ENCODE assay signal across 11 cellular contexts in the genomic region with DNA sequence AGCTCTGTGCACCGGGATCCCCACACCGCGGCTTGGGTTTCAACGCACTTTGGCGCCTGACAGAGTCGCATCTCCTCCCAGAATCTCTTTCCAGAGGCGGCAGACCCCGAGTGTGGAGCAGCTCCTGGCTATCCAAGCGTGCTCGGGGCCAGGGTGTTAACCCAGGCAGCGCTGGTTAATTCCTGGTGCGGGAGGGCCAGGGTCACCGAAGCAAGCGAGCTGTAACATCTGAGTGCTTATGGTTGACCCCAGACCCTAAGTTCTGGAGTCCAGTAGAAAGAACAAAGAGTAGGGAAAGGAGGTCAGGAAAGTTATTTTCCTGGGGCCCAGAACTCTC. TPM values are rescaled to one million over a fixed set of nuclear protein-coding genes. Genes with fewer than 3 reads are reported as not detected.
DNase-seq lines count a peak whose midpoint lies in the region; ATAC-seq, FAIRE-seq and TF ChIP-seq lines count a peak whose summit lies in the region.
"Had no signal": no experiment of that assay in that cellular context is flagged by ENCODE, and none has a peak within 500 bp of the region (broad histone marks: within the 10 kb centered on the region; RNA-seq: fewer than 3 reads in every experiment).

No MANE protein-coding gene starts in this region.

- H3K4me1 Mint-ChIP-seq in astrocyte (ENCODE audit: low read depth, unreplicated experiment): no peaks in the 10 kb centered on the region

- ATAC-seq in HCT116 (no peak), HepG2 (no peak), GM19463 (IDR thresholded peaks at IDR 0.05; ENCODE audit: unreplicated experiment) (no peak), GM18861 (IDR thresholded peaks at IDR 0.05; ENCODE audit: unreplicated experiment) (no peak), HG03135 (IDR thresholded peaks at IDR 0.05; ENCODE audit: unreplicated experiment) (no peak)

- H3K9ac ChIP-seq in HCT116 (ENCODE audit: low read length) (peak overlapping the region; percentile 14; the same call in 1 of the 2 replicates), astrocyte (ENCODE audit: low read length) (no peak overlapping the region), HepG2 (ENCODE audit: insufficient read depth, low read depth, low read length) (peak overlapping the region; percentile 19; the same call in 1 of the 2 replicates)

- H3K4me1 ChIP-seq in HCT116 (ENCODE audit: control insufficient read depth in 1 of 2, insufficient read depth in 2 of 2, low read length in 2 of 2) (peaks cover 0 to 20% of the 10 kb centered on the region in 2 experiments; a peak in 2 of 4 replicates), astrocyte (ENCODE audit: insufficient read depth, low read length) (peaks cover 27% of the 10 kb centered on the region), HepG2 (ENCODE audit: insufficient read depth, low read length) (peaks cover 33% of the 10 kb centered on the region), spleen (peaks cover 15 to 70% (median 57%) of the 10 kb centered on the region in 6 donors)

- in situ Hi-C loops in HepG2 (cut with HindIII; ENCODE audit: extremely low pct_ligation_motif_present, low pct_unique_long_range_greater_than_20kb): loop anchor here (5.0 kb wide), 1 partner anchor 503 kb away; no protein-coding TSS in a partner anchor

- BruUV-seq in HCT116 (replicated peaks; lab: Mats Ljungman, UMichigan) (no TSS peak), HepG2 (replicated peaks; lab: Mats Ljungman, UMichigan) (no TSS peak)

- peaks cover 28% of the 10 kb centered on the region for H3K9me3 Mint-ChIP-seq in astrocyte (ENCODE audit: unreplicated experiment)

- peak overlapping the region; percentile 74 for H3K4me3 Mint-ChIP-seq in astrocyte (ENCODE audit: unreplicated experiment)

- H3K36me3 ChIP-seq in HCT116 (ENCODE audit: control insufficient read depth in 1 of 2, insufficient read depth in 2 of 2, low read length in 2 of 2): no peaks in the 10 kb centered on the region
- no peaks in the 10 kb centered on the region for H3K36me3 ChIP-seq in astrocyte (ENCODE audit: insufficient read depth, low read length)
- no peaks in the 10 kb centered on the region for H3K36me3 ChIP-seq in HepG2 (replicated peaks in 1 of 2; ENCODE audit: control insufficient read depth in 1 of 2, insufficient read depth in 2 of 2, low read length in 2 of 2)
- no peaks in the 10 kb centered on the region for H3K36me3 ChIP-seq in spleen

- POLR2A ChIA-PET in HCT116 (lab: Charles Lee) (no interaction called here), HepG2 (lab: Yijun Ruan, JAX) (interaction anchor here (0.7 to 5.4 kb wide), 6 partner anchors 9 to 799 kb away, joined by 3 to 55 read pairs (median 4); partner anchors contain the start of gene RDH14)

- no peaks in the 10 kb centered on the region for H3K9me3 ChIP-seq in HCT116 (ENCODE audit: control insufficient read depth in 1 of 2, insufficient read depth in 1 of 2, low read depth in 1 of 2, low read length in 2 of 2)
- no peaks in the 10 kb centered on the region for H3K9me3 ChIP-seq in astrocyte (ENCODE audit: insufficient read depth, low read depth, low read length)
- H3K9me3 ChIP-seq in HepG2 (ENCODE audit: low read length): no peaks in the 10 kb centered on the region
- no peaks in the 10 kb centered on the region for H3K9me3 ChIP-seq in spleen

- H4K20me1 ChIP-seq in HCT116 (ENCODE audit: insufficient read depth): no peaks in the 10 kb centered on the region
- H4K20me1 ChIP-seq in astrocyte (ENCODE audit: insufficient read depth, low read length): peaks cover 22% of the 10 kb centered on the region
- H4K20me1 ChIP-seq in HepG2 (ENCODE audit: insufficient read depth, low read length): no peaks in the 10 kb centered on the region

- H3K27ac ChIP-seq in HCT116 (ENCODE audit: low read depth, low read length) (no peak overlapping the region; the same call in 1 of the 2 replicates), astrocyte (ENCODE audit: low read depth, low read length) (no peak overlapping the region), HepG2 (ENCODE audit: extremely low read length, insufficient read depth, low read length) (no peak overlapping the region), spleen (no peak overlapping the region)
- H3K27ac ChIP-seq: HL-60 had no signal

- no peaks in the 10 kb centered on the region for H3K79me2 ChIP-seq in HCT116 (ENCODE audit: insufficient read depth, low read length)
- H3K79me2 ChIP-seq in astrocyte (ENCODE audit: insufficient read depth, low read length): peaks cover 33% of the 10 kb centered on the region
- no peaks in the 10 kb centered on the region for H3K79me2 ChIP-seq in HepG2 (ENCODE audit: insufficient read depth, low read length)

- TF ChIP-seq RAD21 in HCT116 (IDR thresholded peaks at IDR 0.05; ENCODE audit: low read depth): no peak
- TF ChIP-seq RAD21 in HepG2 (CRISPR knock-in tag; IDR thresholded peaks at IDR 0.05): no peak

- no peak for TF ChIP-seq CTCF in HCT116 (IDR thresholded peaks at IDR 0.05 in 2 of 3, conservative IDR thresholded peaks at IDR 0.05 in 1 of 3; ENCODE audit: borderline replicate concordance in 1 of 3, insufficient read depth in 1 of 3, low read depth in 2 of 3, low read length in 2 of 3)
- no peak for TF ChIP-seq CTCF in astrocyte (IDR thresholded peaks at IDR 0.05; ENCODE audit: insufficient read depth, low read depth, low read length)
- no peak for TF ChIP-seq CTCF in HepG2 (CRISPR knock-in tag; IDR thresholded peaks at IDR 0.05)
- no peak for TF ChIP-seq CTCF in spleen (IDR thresholded peaks at IDR 0.05 in 8 of 11, conservative IDR thresholded peaks at IDR 0.05 in 3 of 11)

- H3K36me3 Mint-ChIP-seq in astrocyte (ENCODE audit: low read depth, unreplicated experiment): no peaks in the 10 kb centered on the region

- RAD21 ChIA-PET in HCT116 (lab: Charles Lee; ENCODE audit: low non-redundant PET in 1 of 2, low total read pairs in 2 of 2, uncharacterized antibody in 2 of 2, unreplicated experiment in 2 of 2): interaction anchor here in 1 of 2 experiments (0.6 kb wide), 1 partner anchor 348 kb away, joined by 10 read pairs; no protein-coding TSS in a partner anchor

- peak overlapping the region; percentile 87 for H3K4me2 ChIP-seq in HCT116 (ENCODE audit: low read length)
- H3K4me2 ChIP-seq in astrocyte (ENCODE audit: low read length): peak overlapping the region; percentile 91
- H3K4me2 ChIP-seq in HepG2 (ENCODE audit: low read depth, low read length): peak overlapping the region; percentile 97

- H3K9me2 ChIP-seq in HCT116 (ENCODE audit: insufficient read depth): no peaks in the 10 kb centered on the region

- H3K27ac Mint-ChIP-seq in astrocyte (ENCODE audit: unreplicated experiment): no peak overlapping the region

- intact Hi-C loops in HCT116 (cut with micrococcal nuclease) (no loop called here), HepG2 (cut with micrococcal nuclease; ENCODE audit: unreplicated experiment) (no loop called here), spleen (cut with DNase I; ENCODE audit: low total_unique reads) (no loop called here)

- peaks cover 4% of the 10 kb centered on the region; the same call in 1 of the 2 replicates for H3K27me3 ChIP-seq in HCT116 (ENCODE audit: insufficient read depth, low read length)
- H3K27me3 ChIP-seq in astrocyte (ENCODE audit: insufficient read depth, low read length): peaks cover 77% of the 10 kb centered on the region
- peaks cover 9 to 63% of the 10 kb centered on the region in 2 experiments for H3K27me3 ChIP-seq in HepG2 (ENCODE audit: control insufficient read depth in 1 of 2, insufficient read depth in 2 of 2, low read length in 2 of 2)
- peaks cover 5 to 99% (median 86%) of the 10 kb centered on the region in 7 donors for H3K27me3 ChIP-seq in spleen (replicated peaks in 1 of 7)

- WGBS in HepG2 (ENCODE audit: low lambda C conversion rate): 1% methylated on average over 14 of the region's 14 CpGs
- WGBS in spleen, 5 donors: 10 to 14% (median 12%) methylated on average over 7 to 14 of the region's 14 CpGs

- no peak for FAIRE-seq in astrocyte (lab: Jason Lieb, UNC)
- FAIRE-seq in HepG2 (lab: Jason Lieb, UNC): no peak

- no peak for TF ChIP-seq POLR2A in HCT116 (IDR thresholded peaks at IDR 0.05; ENCODE audit: borderline replicate concordance, extremely low read depth, insufficient read depth, insufficient read length)
- no peak for TF ChIP-seq POLR2A in HepG2 (IDR thresholded peaks at IDR 0.05; ENCODE audit: insufficient read depth in 1 of 2, low read depth in 2 of 2, low read length in 2 of 2)
- TF ChIP-seq POLR2A in spleen (IDR thresholded peaks at IDR 0.05): no peak

- DNase-seq in HCT116 (ENCODE audit: low read depth, low spot score): no peak
- no peak for DNase-seq in astrocyte (ENCODE audit: low read depth)
- DNase-seq in HepG2 (ENCODE audit: low spot score): no peak
- no peak for DNase-seq in spleen
- no peak for DNase-seq in stimulated activated CD8-positive, alpha-beta memory T cell treated with anti-CD3 and anti-CD28 coated beads, Interleukin-4, amount 100 ng/mL, for 48 hours
- DNase-seq: activated CD4-positive, CD25-positive, alpha-beta regulatory T cell; NCI-H446 had no signal

- CTCF ChIA-PET in HCT116 (lab: Charles Lee) (interaction anchor here (0.6 to 1.4 kb wide), 2 partner anchors 10 to 609 kb away, joined by 3 to 5 read pairs; no protein-coding TSS in a partner anchor), HepG2 (lab: Yijun Ruan, JAX; ENCODE audit: low intra/inter-chr PET ratio, low total read pairs) (no interaction called here)

- H3K4me3 ChIP-seq in HCT116 (replicated peaks in 1 of 2; ENCODE audit: low read depth in 1 of 2, low read length in 2 of 2) (peak overlapping the region; percentile 31 to 64), astrocyte (ENCODE audit: insufficient read depth, low read depth, low read length) (no peak overlapping the region), HepG2 (replicated peaks in 1 of 3; ENCODE audit: insufficient read depth in 1 of 3, low read depth in 2 of 3, low read length in 3 of 3) (peak overlapping the region; percentile 55 to 80 (median 68)), spleen (peak overlapping the region in 5 of 8 donors; percentile 19 to 68 (median 42))

- no peak for TF ChIP-seq EP300 in HepG2 (IDR thresholded peaks at IDR 0.05; ENCODE audit: low read depth in 2 of 2, low read length in 2 of 2)
- no peak for TF ChIP-seq EP300 in HepG2 (CRISPR knock-in tag; IDR thresholded peaks at IDR 0.05; ENCODE audit: borderline replicate concordance)

- no peak overlapping the region for H2AFZ ChIP-seq in HCT116 (ENCODE audit: low read depth, low read length, poor library complexity, severe bottlenecking)
- H2AFZ ChIP-seq in astrocyte (ENCODE audit: low read depth, low read length): peak overlapping the region; percentile 62
- no peak overlapping the region for H2AFZ ChIP-seq in HepG2 (ENCODE audit: low read length)

- H3K27me3 Mint-ChIP-seq in astrocyte (ENCODE audit: low read depth, unreplicated experiment): peaks cover 86% of the 10 kb centered on the region

RNA-seq across cellular contexts. Expression of gene OSR1, which starts 0.6 kb away (rescaled TPM):
- total RNA-seq in HCT116 (2021; ENCODE audit: unreplicated experiment): 2.6 TPM
- 1.1 TPM in 2 replicates for polyA plus RNA-seq in HCT116 (2012)
- 0.31 and 1.0 TPM in 2 replicates for total RNA-seq in astrocyte
- total RNA-seq in HepG2 (2016; rRNA removed; fragmentation: Illumina TruSeq; extraction: Trizol): 0.81 and 1.1 TPM in 2 replicates
- total RNA-seq in HepG2 (2016; cell fraction: cytosol; rRNA removed; fragmentation: Illumina TruSeq; extraction: Trizol; ENCODE audit: low read depth): 0.44 and 0.81 TPM in 2 replicates
- 0.49 and 1.2 TPM in 2 replicates for total RNA-seq in HepG2 (2016; cell fraction: insoluble cytoplasmic fraction; rRNA removed; fragmentation: Illumina TruSeq; extraction: Trizol)
- 1.00 and 1.0 TPM in 2 replicates for total RNA-seq in HepG2 (2016; cell fraction: membrane; rRNA removed; fragmentation: Illumina TruSeq; extraction: Trizol)
- total RNA-seq in HepG2 (2016; cell fraction: nucleus; rRNA removed; fragmentation: Illumina TruSeq; extraction: Trizol): 0.90 and 1.1 TPM in 2 replicates
- polyA plus RNA-seq in HepG2 (2011; rRNA removed): 0.63 and 0.72 TPM in 2 replicates
- polyA plus RNA-seq in HepG2 (2011; cell fraction: cytosol; rRNA removed): 0.33 and 0.91 TPM in 2 replicates
- polyA plus RNA-seq in HepG2 (2011; cell fraction: nucleus; rRNA removed): 1.4 and 2.1 TPM in 2 replicates
- 0.05 and 0.35 TPM in 2 replicates for polyA plus RNA-seq in HepG2 (2012)
- polyA plus RNA-seq in HepG2 (2016; cell fraction: cytosol; fragmentation: Illumina TruSeq; extraction: Trizol; ENCODE audit: low read depth): 0.26 and 0.32 TPM in 2 replicates
- polyA plus RNA-seq in HepG2 (2016; cell fraction: insoluble cytoplasmic fraction; fragmentation: Illumina TruSeq; extraction: Trizol; ENCODE audit: low read depth): 1.1 and 1.3 TPM in 2 replicates
- 0.49 TPM in 2 replicates for polyA plus RNA-seq in HepG2 (2016; cell fraction: membrane; fragmentation: Illumina TruSeq; extraction: Trizol; ENCODE audit: low read depth)
- polyA plus RNA-seq in HepG2 (2016; cell fraction: nucleus; fragmentation: Illumina TruSeq; extraction: Trizol; ENCODE audit: insufficient read depth, low read depth): 1.7 and 2.3 TPM in 2 replicates
- polyA minus RNA-seq in HepG2 (2011; rRNA and poly(A)+ RNA removed; ENCODE audit: low replicate concordance): 0.20 TPM in 1 of 2 replicates, not detected in the other
- polyA minus RNA-seq in HepG2 (2011; cell fraction: cytosol; rRNA and poly(A)+ RNA removed): 0.26 TPM in 1 of 2 replicates, not detected in the other
- 0.39 and 0.75 TPM in 2 replicates for polyA minus RNA-seq in HepG2 (2011; cell fraction: nucleus; rRNA and poly(A)+ RNA removed)
- total RNA-seq in spleen: under 1 TPM in 2 of 7 donors, not detected in 5; 0.23 to 0.32 TPM
- 1 to 10 TPM in 1 of 3 donors, under 1 TPM in 2; 0.04 to 1.4 (median 0.13) TPM for polyA plus RNA-seq in spleen

Comparison
In these comparisons a context has a peak if more than half of its experiments do, and no peak if none do; other contexts are left out.
1. Of the 20 proteins assayed by ChIP-seq in both HepG2 and HCT116: peak only in HepG2: ZFX; only in HCT116: none; in both: none; in neither: 19.